Comparison of ENCODE assay signal across 18 cellular contexts in genomic region chr3:22934973-22935372, GRCh38.
"Had no signal": no experiment of that assay in that cellular context is flagged by ENCODE, and none has a peak within 500 bp of the region (broad histone marks: within the 10 kb centered on the region; RNA-seq: fewer than 3 reads in every experiment).

No MANE protein-coding gene starts in this region.

- H3K27ac ChIP-seq: foreskin keratinocyte, lower lobe of right lung, parathyroid adenoma, thoracic aorta, upper lobe of left lung had no signal

- H3K36me3 ChIP-seq: lower lobe of right lung, thoracic aorta, upper lobe of left lung had no signal

- ATAC-seq: foreskin keratinocyte; lower lobe of right lung; stimulated activated naive B cell treated with anti-CD40 and anti-IgM and Interleukin-4, amounts not matched to agents 10 μg/mL and 1 μg/mL and 100 μg/mL, for 72 hours; WTC11 had no signal

- H3K27me3 ChIP-seq: upper lobe of left lung had no signal

- H3K4me3 ChIP-seq: lower lobe of right lung, thoracic aorta, upper lobe of left lung had no signal

- H3K4me1 ChIP-seq: foreskin keratinocyte, lower lobe of right lung, parathyroid adenoma had no signal

- DNase-seq: activated gamma-delta T cell treated with Interleukin-2 at 50 U/mL for 16 hours; activated T-cell treated with anti-CD3 and anti-CD28 coated beads, Interleukin-2, amount 50 U/mL, for 1 hour; anterior cingulate cortex; effector memory CD4-positive, alpha-beta T cell; foreskin keratinocyte; glutamatergic neuron; left cardiac atrium; lower lobe of right lung; naive B cell; nucleus accumbens; stimulated activated CD4-positive, alpha-beta T cell treated with anti-CD3 and anti-CD28 coated beads, Interleukin-2, amount 100 ng/mL, for 48 hours; stimulated activated CD8-positive, alpha-beta memory T cell treated with anti-CD3 and anti-CD28 coated beads, Interleukin-4, amount 100 ng/mL, for 48 hours; stimulated activated naive B cell treated with anti-CD40 and anti-IgM and Interleukin-4, amounts not matched to agents 10 μg/mL and 1 μg/mL and 100 μg/mL, for 72 hours; T1000; upper lobe of left lung had no signal

- H3K9me3 ChIP-seq: lower lobe of right lung, thoracic aorta, upper lobe of left lung had no signal
